10 cellular contexts compared by ENCODE assay signal in the genomic region with DNA sequence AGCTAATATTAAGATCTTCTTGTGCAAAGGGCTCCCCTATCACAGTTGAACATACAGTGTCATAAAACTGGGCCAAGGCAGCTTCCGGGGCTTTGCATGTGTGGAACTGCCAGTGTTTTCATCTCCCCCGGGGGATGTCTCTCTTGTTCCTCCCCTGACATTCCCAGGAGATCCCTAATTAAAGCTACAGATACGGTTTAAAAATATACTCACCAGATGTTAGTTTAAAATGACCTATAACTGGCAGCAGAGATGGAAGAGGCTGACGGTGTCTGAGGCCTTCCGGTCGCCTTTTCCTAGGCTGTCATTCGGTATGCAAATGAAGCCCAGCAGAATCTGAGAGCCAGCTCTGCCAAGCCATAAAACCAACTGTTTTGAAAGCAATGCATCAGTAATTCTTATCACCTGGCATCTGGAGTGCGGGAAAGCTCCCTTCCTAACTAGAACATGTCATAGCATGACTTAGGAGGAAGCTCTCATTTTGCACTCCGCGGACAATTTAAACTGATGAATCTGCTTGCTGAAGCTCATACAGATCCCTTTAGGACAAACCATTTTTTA.
DNase-seq lines count a peak whose midpoint lies in the region; ATAC-seq and TF ChIP-seq lines count a peak whose summit lies in the region.
"Had no signal": no experiment of that assay in that cellular context is flagged by ENCODE, and none has a peak within 500 bp of the region (broad histone marks: within the 10 kb centered on the region; RNA-seq: fewer than 3 reads in every experiment).

No MANE protein-coding gene starts in this region.

- no peak for TF ChIP-seq EP300 in neural cell (conservative IDR thresholded peaks at IDR 0.05; ENCODE audit: poor library complexity, severe bottlenecking)

- H2AFZ ChIP-seq in neural cell (ENCODE audit: low read depth, low read length) = no peak overlapping the region

- H3K4me2 ChIP-seq in neural cell (ENCODE audit: low read length) = peak overlapping the region; percentile 5

- H4K20me1 ChIP-seq in neural cell (ENCODE audit: insufficient read depth) = no peaks in the 10 kb centered on the region

- H3K4me3 ChIP-seq in cardiac fibroblast (replicated peaks in 1 of 2; ENCODE audit: low read depth in 2 of 2, low read length in 2 of 2) (no peak overlapping the region), neural cell (ENCODE audit: low read length) (peak overlapping the region; percentile 25)
- H3K4me3 ChIP-seq: upper lobe of left lung had no signal

- TF ChIP-seq RAD21 in neural cell (conservative IDR thresholded peaks at IDR 0.05) = no peak

- H3F3A ChIP-seq in neural cell (ENCODE audit: insufficient read depth, low read length, poor library complexity, severe bottlenecking) = no peaks in the 10 kb centered on the region

- H3K36me3 ChIP-seq in neural cell (ENCODE audit: insufficient read depth, low read length) = no peaks in the 10 kb centered on the region
- H3K36me3 ChIP-seq: upper lobe of left lung had no signal

- no peaks in the 10 kb centered on the region for H3K9me2 ChIP-seq in neural cell (ENCODE audit: insufficient read depth, low read length)

- H3K9ac ChIP-seq in neural cell (ENCODE audit: low read length) = no peak overlapping the region

- H3K36me3 Mint-ChIP-seq in endothelial cell (ENCODE audit: low read depth, unreplicated experiment) = no peaks in the 10 kb centered on the region
- H3K36me3 Mint-ChIP-seq: activated naive CD8-positive, alpha-beta T cell treated with anti-CD3 and anti-CD28 coated beads for 36 hours had no signal

- no peaks in the 10 kb centered on the region for H3K79me2 ChIP-seq in neural cell (replicated peaks; ENCODE audit: insufficient read depth, low read length)

- DNase-seq in DMS79 (lab: John Stamatoyannopoulos, UW) (peak; percentile 96), NCI-H2081 (lab: John Stamatoyannopoulos, UW) (peak; percentile 66 to 92), cardiac fibroblast (ENCODE audit: low read depth in 2 of 2) (peak; percentile 4 to 24), amniotic stem cell (lab: John Stamatoyannopoulos, UW) (no peak), endothelial cell (ENCODE audit: low spot score) (no peak)
- DNase-seq: activated naive CD8-positive, alpha-beta T cell treated with anti-CD3 and anti-CD28 coated beads for 36 hours had no signal

- no peaks in the 10 kb centered on the region for H3K9me3 Mint-ChIP-seq in endothelial cell (ENCODE audit: unreplicated experiment)
- H3K9me3 Mint-ChIP-seq: activated naive CD8-positive, alpha-beta T cell treated with anti-CD3 and anti-CD28 coated beads for 36 hours had no signal

- peaks cover 5% of the 10 kb centered on the region for H3K27me3 Mint-ChIP-seq in endothelial cell (ENCODE audit: unreplicated experiment)

- no peak overlapping the region for H3K4me3 Mint-ChIP-seq in endothelial cell (ENCODE audit: unreplicated experiment)
- H3K4me3 Mint-ChIP-seq: activated naive CD8-positive, alpha-beta T cell treated with anti-CD3 and anti-CD28 coated beads for 36 hours had no signal

- H3K27ac Mint-ChIP-seq in endothelial cell (ENCODE audit: unreplicated experiment) = no peak overlapping the region
- H3K27ac Mint-ChIP-seq: activated naive CD8-positive, alpha-beta T cell treated with anti-CD3 and anti-CD28 coated beads for 36 hours had no signal

- H3K9me3 ChIP-seq in neural cell (ENCODE audit: low read length) = no peaks in the 10 kb centered on the region
- H3K9me3 ChIP-seq: upper lobe of left lung had no signal

- no peak for ATAC-seq in HG03108 (IDR thresholded peaks at IDR 0.05; ENCODE audit: unreplicated experiment)
- no peak for ATAC-seq in HG03135 (IDR thresholded peaks at IDR 0.05; ENCODE audit: unreplicated experiment)

- TF ChIP-seq CTCF in cardiac fibroblast (IDR thresholded peaks at IDR 0.05; ENCODE audit: low read depth, low read length) (no peak), neural cell (IDR thresholded peaks at IDR 0.05; ENCODE audit: poor library complexity, severe bottlenecking) (no peak), endothelial cell (IDR thresholded peaks at IDR 0.05; ENCODE audit: unreplicated experiment) (no peak)

- H3K27me3 ChIP-seq in neural cell (ENCODE audit: insufficient read depth, low read depth, low read length) = no peaks in the 10 kb centered on the region
- H3K27me3 ChIP-seq: upper lobe of left lung had no signal

- no peak overlapping the region for H3K27ac ChIP-seq in neural cell (ENCODE audit: low read length)
- H3K27ac ChIP-seq: upper lobe of left lung had no signal

- peaks cover 12% of the 10 kb centered on the region for H3K4me1 Mint-ChIP-seq in endothelial cell (ENCODE audit: unreplicated experiment)
- H3K4me1 Mint-ChIP-seq: activated naive CD8-positive, alpha-beta T cell treated with anti-CD3 and anti-CD28 coated beads for 36 hours had no signal

TF ChIP-seq in neural cell, 6 proteins besides CTCF, POLR2A, EP300 and RAD21:
- TF ChIP-seq EZH2 (IDR thresholded peaks at IDR 0.05; ENCODE audit: borderline replicate concordance, insufficient read depth, low read length, poor library complexity, severe bottlenecking) (no peak), MXI1 (conservative IDR thresholded peaks at IDR 0.05; ENCODE audit: poor library complexity, severe bottlenecking) (no peak), REST (IDR thresholded peaks at IDR 0.05; ENCODE audit: borderline replicate concordance) (no peak), SMC3 (conservative IDR thresholded peaks at IDR 0.05; ENCODE audit: poor library complexity) (no peak)

Comparison
In these comparisons a context has a peak if more than half of its experiments do, and no peak if none do; other contexts are left out.
1. DNase-seq: peak in DMS79 (single experiment), NCI-H2081 (2 of 2) and cardiac fibroblast (2 of 2); none in amniotic stem cell (single experiment) and endothelial cell (single experiment).